10 cellular contexts compared by ENCODE assay signal in genomic region chr10:65778753-65779152, GRCh38.
"Had no signal": no experiment of that assay in that cellular context is flagged by ENCODE, and none has a peak within 500 bp of the region (broad histone marks: within the 10 kb centered on the region; RNA-seq: fewer than 3 reads in every experiment).

No MANE protein-coding gene starts in this region.

- H3K36me3 ChIP-seq: HAP-1 had no signal

- ATAC-seq: HCT116, HepG2 had no signal

- FAIRE-seq: HepG2 had no signal

- H3K27ac Mint-ChIP-seq: HFFc6, IgD-negative memory B cell had no signal

- H3K9ac ChIP-seq: GM23248 had no signal

- H3K4me3 Mint-ChIP-seq: HFFc6, IgD-negative memory B cell had no signal

- H3K27ac ChIP-seq: GM23248, HL-60 had no signal

- H2AFZ ChIP-seq: GM23248 had no signal

- H3K4me3 ChIP-seq: GM23248, HAP-1 had no signal

- H3K9me3 ChIP-seq: HAP-1 had no signal

- H3K36me3 Mint-ChIP-seq: IgD-negative memory B cell had no signal

- H3K4me1 ChIP-seq: HAP-1 had no signal

- H3K27me3 Mint-ChIP-seq: IgD-negative memory B cell had no signal

- DNase-seq: GM23248, GOT3, H7, HFFc6, KBM-7 had no signal
